ENCODE assay signal across 17 cellular contexts in the genomic region with DNA sequence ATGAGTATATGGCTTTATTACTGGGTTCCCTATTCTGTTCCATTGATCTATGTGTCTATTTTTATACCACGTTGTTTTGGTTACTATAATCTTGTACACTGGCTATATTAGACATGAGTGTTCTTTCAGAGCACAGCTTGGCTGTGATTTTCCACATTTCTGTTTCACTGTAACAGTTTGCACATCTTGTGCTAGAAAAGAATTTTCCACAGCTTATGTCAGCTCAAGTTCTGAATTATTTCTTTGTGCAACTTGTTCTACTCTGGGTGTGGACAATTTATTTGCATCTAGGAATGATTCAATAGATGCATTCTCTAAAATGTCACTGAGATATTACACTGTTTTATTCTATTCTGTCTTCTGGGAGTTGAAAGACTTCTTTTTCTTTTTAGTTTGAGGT. TPM values are rescaled to one million over a fixed set of nuclear protein-coding genes. Genes with fewer than 3 reads are reported as not detected.
DNase-seq lines count a peak whose midpoint lies in the region; ATAC-seq and TF ChIP-seq lines count a peak whose summit lies in the region.
"Had no signal": no experiment of that assay in that cellular context is flagged by ENCODE, and none has a peak within 500 bp of the region (broad histone marks: within the 10 kb centered on the region; RNA-seq: fewer than 3 reads in every experiment).

No MANE protein-coding gene starts in this region.

- no peak overlapping the region for H3K9ac ChIP-seq in SK-N-SH
- H3K9ac ChIP-seq: BLaER1 had no signal

- H3K79me2 ChIP-seq in SK-N-SH (ENCODE audit: insufficient read depth), result no peaks in the 10 kb centered on the region

- H3K4me3 ChIP-seq in SK-N-SH (ENCODE audit: low read depth in 2 of 2, low read length in 1 of 2) (no peak overlapping the region), suprapubic skin (no peak overlapping the region)
- H3K4me3 ChIP-seq in naive thymus-derived CD4-positive, alpha-beta T cell (ENCODE audit: low read length), result no peak overlapping the region
- H3K4me3 ChIP-seq: BLaER1, GM12878 had no signal

- H4K20me1 ChIP-seq in SK-N-SH (ENCODE audit: insufficient read depth), result no peaks in the 10 kb centered on the region
- H4K20me1 ChIP-seq: BLaER1 had no signal

- no peaks in the 10 kb centered on the region for H3K36me3 Mint-ChIP-seq in naive thymus-derived CD4-positive, alpha-beta T cell
- H3K36me3 Mint-ChIP-seq: CD4-positive, CD25-positive, alpha-beta regulatory T cell had no signal

- H3K27ac Mint-ChIP-seq in naive thymus-derived CD4-positive, alpha-beta T cell, result no peak overlapping the region
- H3K27ac Mint-ChIP-seq: CD4-positive, CD25-positive, alpha-beta regulatory T cell; H9 had no signal

- no peaks in the 10 kb centered on the region for H3F3A ChIP-seq in SK-N-SH (replicated peaks; ENCODE audit: insufficient read depth)

- TF ChIP-seq CTCF in SK-N-SH (IDR thresholded peaks at IDR 0.05), result no peak
- no peak for TF ChIP-seq CTCF in suprapubic skin (IDR thresholded peaks at IDR 0.05)

- H3K27ac ChIP-seq in SK-N-SH (ENCODE audit: low read depth in 2 of 2, low read length in 1 of 2) (no peak overlapping the region), suprapubic skin (peak overlapping the region; percentile 54)
- no peak overlapping the region for H3K27ac ChIP-seq in naive thymus-derived CD4-positive, alpha-beta T cell (ENCODE audit: low read depth, low read length)
- H3K27ac ChIP-seq: 22Rv1, BLaER1 had no signal

- H3K27me3 Mint-ChIP-seq in naive thymus-derived CD4-positive, alpha-beta T cell, result peaks cover 4 to 29% (median 11%) of the 10 kb centered on the region in 5 donors

- 0 out of 2 replicates have a peak overlapping the region, but pooled peaks have one; percentile 0 for H2AFZ ChIP-seq in SK-N-SH (ENCODE audit: low read depth)

- CTCF ChIA-PET in SK-N-SH (lab: Yijun Ruan, JAX), result no interaction called here
- CTCF ChIA-PET in naive thymus-derived CD4-positive, alpha-beta T cell (lab: Charles Lee), result no interaction called here

- POLR2A ChIA-PET in SK-N-SH (lab: Yijun Ruan, JAX), result no interaction called here
- POLR2A ChIA-PET in naive thymus-derived CD4-positive, alpha-beta T cell (lab: Charles Lee), result no interaction called here

- TF ChIP-seq POLR2A in suprapubic skin (IDR thresholded peaks at IDR 0.05), result no peak

- no peak overlapping the region for H3K4me2 ChIP-seq in SK-N-SH
- H3K4me2 ChIP-seq: BLaER1 had no signal

- DNase-seq in SK-N-SH (no peak), foreskin melanocyte (peak; percentile 89), inferior parietal cortex (ENCODE audit: extremely low spot score) (peak; percentile 57), suprapubic skin (ENCODE audit: low spot score in 2 of 2) (no peak), NCI-H1092 treated with DMSO at 0.1 percent for 48 hours (lab: John Stamatoyannopoulos, UW) (no peak), dermis blood vessel endothelial cell (no peak)
- no peak for DNase-seq in naive thymus-derived CD4-positive, alpha-beta T cell
- DNase-seq: CD4-positive, CD25-positive, alpha-beta regulatory T cell; DMS79; GOT3; H9 had no signal

- WGBS in SK-N-SH (ENCODE audit: low lambda C conversion rate), result 0% methylated on average over 1 of the region's 1 CpG
- 33% methylated on average over 1 of the region's 1 CpG for WGBS in suprapubic skin

- H3K4me3 Mint-ChIP-seq in naive thymus-derived CD4-positive, alpha-beta T cell, result no peak overlapping the region
- H3K4me3 Mint-ChIP-seq: CD4-positive, CD25-positive, alpha-beta regulatory T cell; H9 had no signal

- H3K27me3 ChIP-seq in SK-N-SH (ENCODE audit: insufficient read depth) (no peaks in the 10 kb centered on the region; the same call in 1 of the 2 replicates), suprapubic skin (no peaks in the 10 kb centered on the region)
- no peaks in the 10 kb centered on the region for H3K27me3 ChIP-seq in naive thymus-derived CD4-positive, alpha-beta T cell (ENCODE audit: control insufficient read depth in 2 of 2, insufficient read depth in 2 of 2, low read length in 2 of 2)
- H3K27me3 ChIP-seq: BLaER1 had no signal

- H3K36me3 ChIP-seq in SK-N-SH (replicated peaks in 1 of 2; ENCODE audit: control insufficient read depth in 1 of 2, insufficient read depth in 2 of 2, low read length in 1 of 2) (no peaks in the 10 kb centered on the region), suprapubic skin (no peaks in the 10 kb centered on the region)
- H3K36me3 ChIP-seq in naive thymus-derived CD4-positive, alpha-beta T cell (ENCODE audit: control insufficient read depth in 2 of 3, insufficient read depth in 3 of 3, low read length in 3 of 3), result no peaks in the 10 kb centered on the region
- H3K36me3 ChIP-seq: BLaER1 had no signal

- H3K4me1 ChIP-seq in SK-N-SH (ENCODE audit: control insufficient read depth in 1 of 2, insufficient read depth in 2 of 2, low read depth in 1 of 2, low read length in 1 of 2) (no peaks in the 10 kb centered on the region; a peak in 1 of 4 replicates), suprapubic skin (no peaks in the 10 kb centered on the region)
- no peaks in the 10 kb centered on the region for H3K4me1 ChIP-seq in naive thymus-derived CD4-positive, alpha-beta T cell (ENCODE audit: control insufficient read depth in 2 of 2, insufficient read depth in 2 of 2, low read length in 2 of 2)

- no peak for ATAC-seq in SK-N-SH treated with all-trans-retinoic acid at 6 μM for 48 hours
- ATAC-seq in naive thymus-derived CD4-positive, alpha-beta T cell, result no peak
- ATAC-seq: GM12878 had no signal

- no peaks in the 10 kb centered on the region for H3K9me3 ChIP-seq in SK-N-SH
- H3K9me3 ChIP-seq in suprapubic skin, result no peaks in the 10 kb centered on the region
- no peaks in the 10 kb centered on the region for H3K9me3 ChIP-seq in naive thymus-derived CD4-positive, alpha-beta T cell (ENCODE audit: control insufficient read depth in 2 of 3, low read length in 3 of 3)

- H3K9me2 ChIP-seq in SK-N-SH, result no peaks in the 10 kb centered on the region

- TF ChIP-seq RAD21 in SK-N-SH (IDR thresholded peaks at IDR 0.05; ENCODE audit: low read length), result no peak

- no peaks in the 10 kb centered on the region for H3K4me1 Mint-ChIP-seq in naive thymus-derived CD4-positive, alpha-beta T cell
- H3K4me1 Mint-ChIP-seq: CD4-positive, CD25-positive, alpha-beta regulatory T cell; H9 had no signal

- TF ChIP-seq EP300 in SK-N-SH (IDR thresholded peaks at IDR 0.05; ENCODE audit: borderline replicate concordance in 1 of 2, low read depth in 1 of 2, low read length in 1 of 2), result no peak
- no peak for TF ChIP-seq EP300 in suprapubic skin (IDR thresholded peaks at IDR 0.05)

- peaks cover 0 to 17% (median 7%) of the 10 kb centered on the region in 11 donors for H3K9me3 Mint-ChIP-seq in naive thymus-derived CD4-positive, alpha-beta T cell

- intact Hi-C loops in naive thymus-derived CD4-positive, alpha-beta T cell (cut with micrococcal nuclease), result no loop called here

TF ChIP-seq in SK-N-SH, 30 proteins besides CTCF, POLR2A, EP300 and RAD21 (continues in another document):
- TF ChIP-seq YY1 (IDR thresholded peaks at IDR 0.05; ENCODE audit: low read depth) (no peak), SMC3 (IDR thresholded peaks at IDR 0.05; ENCODE audit: low read depth, low read length) (no peak), TAF1 (IDR thresholded peaks at IDR 0.05; ENCODE audit: borderline replicate concordance, low read depth, low read length) (no peak), TEAD4 (IDR thresholded peaks at IDR 0.05; ENCODE audit: borderline replicate concordance, insufficient read depth) (no peak)
- TF ChIP-seq, protein P1, sequence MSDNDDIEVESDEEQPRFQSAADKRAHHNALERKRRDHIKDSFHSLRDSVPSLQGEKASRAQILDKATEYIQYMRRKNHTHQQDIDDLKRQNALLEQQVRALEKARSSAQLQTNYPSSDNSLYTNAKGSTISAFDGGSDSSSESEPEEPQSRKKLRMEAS (IDR thresholded peaks at IDR 0.05; ENCODE audit: low read depth), result no peak

TF ChIP-seq in SK-N-SH treated with all-trans-retinoic acid at 6 μM for 48 hours, 23 proteins besides CTCF, POLR2A, EP300 and RAD21 (continues in another document):
- TF ChIP-seq, protein P2, sequence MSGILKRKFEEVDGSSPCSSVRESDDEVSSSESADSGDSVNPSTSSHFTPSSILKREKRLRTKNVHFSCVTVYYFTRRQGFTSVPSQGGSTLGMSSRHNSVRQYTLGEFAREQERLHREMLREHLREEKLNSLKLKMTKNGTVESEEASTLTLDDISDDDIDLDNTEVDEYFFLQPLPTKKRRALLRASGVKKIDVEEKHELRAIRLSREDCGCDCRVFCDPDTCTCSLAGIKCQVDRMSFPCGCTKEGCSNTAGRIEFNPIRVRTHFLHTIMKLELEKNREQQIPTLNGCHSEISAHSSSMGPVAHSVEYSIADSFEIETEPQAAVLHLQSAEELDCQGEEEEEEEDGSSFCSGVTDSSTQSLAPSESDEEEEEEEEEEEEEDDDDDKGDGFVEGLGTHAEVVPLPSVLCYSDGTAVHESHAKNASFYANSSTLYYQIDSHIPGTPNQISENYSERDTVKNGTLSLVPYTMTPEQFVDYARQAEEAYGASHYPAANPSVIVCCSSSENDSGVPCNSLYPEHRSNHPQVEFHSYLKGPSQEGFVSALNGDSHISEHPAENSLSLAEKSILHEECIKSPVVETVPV (CRISPR knock-in tag; IDR thresholded peaks at IDR 0.05), result no peak
- TF ChIP-seq PPARA (CRISPR knock-in tag; IDR thresholded peaks at IDR 0.05; ENCODE audit: borderline replicate concordance) (no peak), TCF4 (CRISPR knock-in tag; IDR thresholded peaks at IDR 0.05; ENCODE audit: borderline replicate concordance) (no peak)

RNA-seq across cellular contexts. Expression of a gene that starts 28.4 kb away (rescaled TPM):
- polyA plus RNA-seq in SK-N-SH (2012; rRNA removed), result not detected in 2 replicates
- not detected in 2 replicates for polyA plus RNA-seq in SK-N-SH (2012; cell fraction: cytosol; rRNA removed)
- polyA plus RNA-seq in SK-N-SH (2012; cell fraction: nucleus; rRNA removed), result not detected in 2 replicates
- total RNA-seq in suprapubic skin, result not detected
- total RNA-seq in naive thymus-derived CD4-positive, alpha-beta T cell, result not detected
- not detected for polyA plus RNA-seq in naive thymus-derived CD4-positive, alpha-beta T cell
- not detected in 2 replicates for total RNA-seq in dermis blood vessel endothelial cell
- total RNA-seq: A673; CD4-positive, CD25-positive, alpha-beta regulatory T cell; GM12878; H9; HT-29 had no signal
- polyA plus RNA-seq: CD4-positive, CD25-positive, alpha-beta regulatory T cell; GM12878 had no signal

Comparison
In these comparisons a context has a peak if more than half of its experiments do, and no peak if none do; other contexts are left out.
1. DNase-seq: peak in foreskin melanocyte (single experiment) and inferior parietal cortex (single experiment); none in SK-N-SH (single experiment), suprapubic skin (0 of 2), NCI-H1092 treated with DMSO at 0.1 percent for 48 hours (single experiment), naive thymus-derived CD4-positive, alpha-beta T cell (0 of 9) and dermis blood vessel endothelial cell (single experiment).